In genomic region chr11:64090811-64091516, GRCh38 we compare ENCODE assay signal across 12 cellular contexts. TPM values are rescaled to one million over a fixed set of nuclear protein-coding genes. Genes with fewer than 3 reads are reported as not detected.
DNase-seq lines count a peak whose midpoint lies in the region; ATAC-seq, FAIRE-seq and TF ChIP-seq lines count a peak whose summit lies in the region.
"Had no signal": no experiment of that assay in that cellular context is flagged by ENCODE, and none has a peak within 500 bp of the region (broad histone marks: within the 10 kb centered on the region; RNA-seq: fewer than 3 reads in every experiment).

No MANE protein-coding gene starts in this region.

- H3K9me3 Mint-ChIP-seq in activated CD4-positive, alpha-beta memory T cell treated with anti-CD3 and anti-CD28 coated beads for 36 hours = no peaks in the 10 kb centered on the region
- no peaks in the 10 kb centered on the region for H3K9me3 Mint-ChIP-seq in activated CD4-positive, alpha-beta memory T cell treated with anti-CD3 and anti-CD28 coated beads, Interleukin-2, amount 10 ng/mL, durations not matched to agents 7 days and 5 days
- no peaks in the 10 kb centered on the region for H3K9me3 Mint-ChIP-seq in osteocyte (ENCODE audit: unreplicated experiment)

- peaks cover 6% of the 10 kb centered on the region for H3K4me1 Mint-ChIP-seq in activated CD4-positive, alpha-beta memory T cell treated with anti-CD3 and anti-CD28 coated beads for 36 hours (ENCODE audit: low read depth)
- H3K4me1 Mint-ChIP-seq in activated CD4-positive, alpha-beta memory T cell treated with anti-CD3 and anti-CD28 coated beads, Interleukin-2, amount 10 ng/mL, durations not matched to agents 7 days and 5 days = peaks cover 17% of the 10 kb centered on the region
- peaks cover 34% of the 10 kb centered on the region for H3K4me1 Mint-ChIP-seq in osteocyte (ENCODE audit: unreplicated experiment)

- FAIRE-seq in GM12892 (lab: Jason Lieb, UNC) = no peak
- FAIRE-seq: endometrium, kidney had no signal

- POLR2A ChIA-PET in activated CD4-positive, alpha-beta memory T cell treated with anti-CD3 and anti-CD28 coated beads for 36 hours (lab: Charles Lee) = no interaction called here
- POLR2A ChIA-PET in activated CD4-positive, alpha-beta memory T cell treated with anti-CD3 and anti-CD28 coated beads, Interleukin-2, amount 10 ng/mL, durations not matched to agents 7 days and 5 days (lab: Charles Lee) = no interaction called here

- H3K27me3 Mint-ChIP-seq in activated CD4-positive, alpha-beta memory T cell treated with anti-CD3 and anti-CD28 coated beads for 36 hours = no peaks in the 10 kb centered on the region
- H3K27me3 Mint-ChIP-seq in activated CD4-positive, alpha-beta memory T cell treated with anti-CD3 and anti-CD28 coated beads, Interleukin-2, amount 10 ng/mL, durations not matched to agents 7 days and 5 days = no peaks in the 10 kb centered on the region
- H3K27me3 Mint-ChIP-seq in osteocyte (ENCODE audit: unreplicated experiment) = no peaks in the 10 kb centered on the region

- H3K9ac ChIP-seq in colonic mucosa (ENCODE audit: low read depth in 2 of 2, low read length in 2 of 2) = no peak overlapping the region

- no peak for DNase-seq in activated CD4-positive, alpha-beta memory T cell treated with anti-CD3 and anti-CD28 coated beads for 36 hours
- no peak for DNase-seq in activated CD4-positive, alpha-beta memory T cell treated with anti-CD3 and anti-CD28 coated beads, Interleukin-2, amount 10 ng/mL, durations not matched to agents 7 days and 5 days
- DNase-seq in NCI-H460 (ENCODE audit: extremely low read depth, low read depth) = peak; percentile 57
- peak; percentile 62 to 67 for DNase-seq in cardiac fibroblast (ENCODE audit: low read depth in 2 of 2)
- DNase-seq in osteocyte (ENCODE audit: extremely low spot score, unreplicated experiment) = no peak
- DNase-seq in colonic mucosa = no peak
- DNase-seq in GM12892 (ENCODE audit: insufficient read length) = no peak
- no peak for DNase-seq in Right ventricle myocardium inferior (ENCODE audit: missing footprints)
- DNase-seq: kidney, NCI-H1417, ovary had no signal

- TF ChIP-seq CTCF in cardiac fibroblast (IDR thresholded peaks at IDR 0.05; ENCODE audit: low read depth, low read length) = peak; percentile 4
- no peak for TF ChIP-seq CTCF in osteocyte (IDR thresholded peaks at IDR 0.05)
- TF ChIP-seq CTCF in colonic mucosa (IDR thresholded peaks at IDR 0.05) = no peak

- intact Hi-C loops in activated CD4-positive, alpha-beta memory T cell treated with anti-CD3 and anti-CD28 coated beads for 36 hours (cut with micrococcal nuclease) = no loop called here
- intact Hi-C loops in colonic mucosa (cut with DNase I) (no loop called here), Right ventricle myocardium inferior (cut with DNase I) (no loop called here)

- no peaks in the 10 kb centered on the region for H3K27me3 ChIP-seq in colonic mucosa
- H3K27me3 ChIP-seq: ovary had no signal

- no peak overlapping the region for H3K27ac ChIP-seq in colonic mucosa
- H3K27ac ChIP-seq: ovary had no signal

- TF ChIP-seq POLR2A in GM12892 (IDR thresholded peaks at IDR 0.05; ENCODE audit: low read depth, low read length) = no peak

- no peak for ATAC-seq in Right ventricle myocardium inferior

- peaks cover 3% of the 10 kb centered on the region for H3K4me1 ChIP-seq in colonic mucosa

- H3K9me3 ChIP-seq in colonic mucosa = no peaks in the 10 kb centered on the region
- H3K9me3 ChIP-seq: ovary had no signal

- no peaks in the 10 kb centered on the region for H3K36me3 Mint-ChIP-seq in activated CD4-positive, alpha-beta memory T cell treated with anti-CD3 and anti-CD28 coated beads for 36 hours
- no peaks in the 10 kb centered on the region for H3K36me3 Mint-ChIP-seq in activated CD4-positive, alpha-beta memory T cell treated with anti-CD3 and anti-CD28 coated beads, Interleukin-2, amount 10 ng/mL, durations not matched to agents 7 days and 5 days (ENCODE audit: low read depth)
- no peaks in the 10 kb centered on the region for H3K36me3 Mint-ChIP-seq in osteocyte (ENCODE audit: unreplicated experiment)

- CTCF ChIA-PET in activated CD4-positive, alpha-beta memory T cell treated with anti-CD3 and anti-CD28 coated beads for 36 hours (lab: Charles Lee) = no interaction called here
- CTCF ChIA-PET in activated CD4-positive, alpha-beta memory T cell treated with anti-CD3 and anti-CD28 coated beads, Interleukin-2, amount 10 ng/mL, durations not matched to agents 7 days and 5 days (lab: Charles Lee) = no interaction called here

- H3K4me3 ChIP-seq in cardiac fibroblast (replicated peaks in 1 of 2; ENCODE audit: low read depth in 2 of 2, low read length in 2 of 2) (no peak overlapping the region), colonic mucosa (no peak overlapping the region)
- H3K4me3 ChIP-seq: ovary had no signal

- no peak overlapping the region for H3K27ac Mint-ChIP-seq in activated CD4-positive, alpha-beta memory T cell treated with anti-CD3 and anti-CD28 coated beads for 36 hours
- H3K27ac Mint-ChIP-seq in activated CD4-positive, alpha-beta memory T cell treated with anti-CD3 and anti-CD28 coated beads, Interleukin-2, amount 10 ng/mL, durations not matched to agents 7 days and 5 days = no peak overlapping the region
- peak overlapping the region; percentile 23 for H3K27ac Mint-ChIP-seq in osteocyte (ENCODE audit: unreplicated experiment)

- peak overlapping the region; percentile 35 for H3K4me3 Mint-ChIP-seq in activated CD4-positive, alpha-beta memory T cell treated with anti-CD3 and anti-CD28 coated beads for 36 hours
- no peak overlapping the region for H3K4me3 Mint-ChIP-seq in activated CD4-positive, alpha-beta memory T cell treated with anti-CD3 and anti-CD28 coated beads, Interleukin-2, amount 10 ng/mL, durations not matched to agents 7 days and 5 days
- H3K4me3 Mint-ChIP-seq in osteocyte (ENCODE audit: unreplicated experiment) = no peak overlapping the region

- no peaks in the 10 kb centered on the region for H3K36me3 ChIP-seq in colonic mucosa
- H3K36me3 ChIP-seq: ovary had no signal

RNA-seq across cellular contexts. Expression of gene FLRT1, which starts 55.2 kb away (rescaled TPM):
- under 1 TPM; 0.36 to 0.50 TPM for total RNA-seq in activated CD4-positive, alpha-beta memory T cell treated with anti-CD3 and anti-CD28 coated beads for 36 hours
- under 1 TPM; 0.05 to 0.23 TPM for total RNA-seq in activated CD4-positive, alpha-beta memory T cell treated with anti-CD3 and anti-CD28 coated beads, Interleukin-2, amount 10 ng/mL, durations not matched to agents 7 days and 5 days
- total RNA-seq in NCI-H460 (2014; rRNA removed; shearing (Covaris generic)) = 2.7 and 3.0 TPM in 2 replicates
- 2.2 TPM in 1 of 2 replicates, not detected in the other for polyA plus RNA-seq in NCI-H460 (2014; cell fraction: nucleus; rRNA removed)
- total RNA-seq in osteocyte = 0.54 and 0.65 TPM in 2 replicates
- total RNA-seq in colonic mucosa = under 1 TPM; 0.20 to 0.96 TPM
- polyA plus RNA-seq in GM12892 (2012; ENCODE audit: missing spikeins) = 0.06 TPM
- total RNA-seq in Right ventricle myocardium inferior = 0.57 TPM

Comparison
In these comparisons a context has a peak if more than half of its experiments do, and no peak if none do; other contexts are left out.
1. DNase-seq: peak in NCI-H460 (single experiment) and cardiac fibroblast (2 of 2); none in activated CD4-positive, alpha-beta memory T cell treated with anti-CD3 and anti-CD28 coated beads for 36 hours (single experiment), activated CD4-positive, alpha-beta memory T cell treated with anti-CD3 and anti-CD28 coated beads, Interleukin-2, amount 10 ng/mL, durations not matched to agents 7 days and 5 days (single experiment), osteocyte (single experiment), colonic mucosa (single experiment), GM12892 (single experiment) and Right ventricle myocardium inferior (single experiment).